In genomic region chr19:45218426-45218825, GRCh38 we compare ENCODE assay signal across 26 cellular contexts. TPM values are rescaled to one million over a fixed set of nuclear protein-coding genes. Genes with fewer than 3 reads are reported as not detected.
DNase-seq lines count a peak whose midpoint lies in the region; ATAC-seq, FAIRE-seq and TF ChIP-seq lines count a peak whose summit lies in the region.
"Had no signal": no experiment of that assay in that cellular context is flagged by ENCODE, and none has a peak within 500 bp of the region (broad histone marks: within the 10 kb centered on the region; RNA-seq: fewer than 3 reads in every experiment).

No MANE protein-coding gene starts in this region.

- no peak overlapping the region for H3K27ac ChIP-seq in HUES64 (ENCODE audit: low read depth, low read length)
- H3K27ac ChIP-seq in endothelial cell of umbilical vein (ENCODE audit: insufficient read depth, low read depth, low read length), result no peak overlapping the region
- H3K27ac ChIP-seq in gastrocnemius medialis, result no peak overlapping the region
- H3K27ac ChIP-seq: HL-60, SJCRH30 had no signal

- peak; percentile 55 for FAIRE-seq in endothelial cell of umbilical vein (lab: Jason Lieb, UNC)
- FAIRE-seq: GM12892 had no signal

- peak overlapping the region; percentile 51; the same call in 1 of the 2 replicates for H3K4me3 ChIP-seq in HUES64 (ENCODE audit: low read length)
- H3K4me3 ChIP-seq in endothelial cell of umbilical vein (replicated peaks in 1 of 3; ENCODE audit: insufficient read depth in 1 of 3, low read depth in 1 of 3, low read length in 3 of 3), result no peak overlapping the region
- no peak overlapping the region for H3K4me3 ChIP-seq in gastrocnemius medialis
- H3K4me3 ChIP-seq: SJCRH30 had no signal

- H2AFZ ChIP-seq in endothelial cell of umbilical vein (ENCODE audit: low read depth, low read length), result no peak overlapping the region

- dilution Hi-C loops in endothelial cell of umbilical vein (cut with MboI; ENCODE audit: extremely low pct_ligation_motif_present, low sequenced_read_pairs), result no loop called here

- no peak overlapping the region for H3K27ac Mint-ChIP-seq in nephron progenitor cell

- H3K9ac ChIP-seq in HUES64 (ENCODE audit: low read depth, low read length) (no peak overlapping the region), endothelial cell of umbilical vein (replicated peaks; ENCODE audit: extremely low read depth, insufficient read depth, low read length) (no peak overlapping the region)

- H3K9me3 ChIP-seq in HUES64 (ENCODE audit: insufficient read depth, low read depth, low read length) (no peaks in the 10 kb centered on the region), endothelial cell of umbilical vein (replicated peaks; ENCODE audit: control insufficient read depth, insufficient read depth, low read length) (no peaks in the 10 kb centered on the region), gastrocnemius medialis (no peaks in the 10 kb centered on the region)
- H3K9me3 ChIP-seq: Caco-2, SJCRH30 had no signal

- peaks cover 95% of the 10 kb centered on the region for H3K27me3 Mint-ChIP-seq in nephron progenitor cell (ENCODE audit: low read depth, poor library complexity)

- peaks cover 59% of the 10 kb centered on the region for H3K4me1 Mint-ChIP-seq in nephron progenitor cell

- peaks cover 5% of the 10 kb centered on the region for H3K36me3 Mint-ChIP-seq in nephron progenitor cell (ENCODE audit: low read depth)
- H3K36me3 Mint-ChIP-seq: CD4-positive, alpha-beta memory T cell had no signal

- H3K9me3 Mint-ChIP-seq in nephron progenitor cell, result peaks cover 3% of the 10 kb centered on the region
- H3K9me3 Mint-ChIP-seq: CD4-positive, alpha-beta memory T cell had no signal

- ATAC-seq in gastrocnemius medialis, result no peak
- no peak for ATAC-seq in GM18861 (IDR thresholded peaks at IDR 0.05; ENCODE audit: unreplicated experiment)
- ATAC-seq: Panc1 had no signal

- WGBS in HUES64, result 70% methylated on average over 4 of the region's 4 CpGs

- H3K4me2 ChIP-seq in endothelial cell of umbilical vein (ENCODE audit: insufficient read depth, low read length), result no peak overlapping the region

- TF ChIP-seq POLR2A in endothelial cell of umbilical vein (IDR thresholded peaks at IDR 0.05; ENCODE audit: low read depth, low read length) (no peak), gastrocnemius medialis (IDR thresholded peaks at IDR 0.05) (no peak)

- DNase-seq in GM10266 (ENCODE audit: extremely low spot score), result peak; percentile 4
- DNase-seq in endothelial cell of umbilical vein (ENCODE audit: low read depth, low spot score), result no peak
- DNase-seq in nephron progenitor cell, result no peak
- DNase-seq in effector CD4-positive, alpha-beta T cell, result no peak
- DNase-seq in gastrocnemius medialis, result no peak
- no peak for DNase-seq in HCEC 1CT
- DNase-seq: Caco-2; CD4-positive, alpha-beta memory T cell; DMS 273 treated with DMSO at 0.1 percent for 48 hours; DMS79 treated with DMSO at 0.1 percent for 48 hours; IMR-90; MV-4-11; NCI-H1105 treated with DMSO at 0.1 percent for 48 hours; NCI-H2029 treated with DMSO at 0.1 percent for 48 hours; NCI-H226; NCI-H510A treated with DMSO at 0.1 percent for 48 hours; NCI-H774; NK-92 treated with Interleukin-12 subunit alpha and Interleukin-12 subunit beta, amount 100 ng/mL, for 24 hours; SJCRH30 had no signal

- no peaks in the 10 kb centered on the region for H4K20me1 ChIP-seq in endothelial cell of umbilical vein (replicated peaks; ENCODE audit: control insufficient read depth, extremely low read depth, insufficient read depth, low read length)

- peaks cover 36% of the 10 kb centered on the region for H3K27me3 ChIP-seq in HUES64 (ENCODE audit: insufficient read depth, low read length)
- H3K27me3 ChIP-seq in endothelial cell of umbilical vein (ENCODE audit: control insufficient read depth in 2 of 2, insufficient read depth in 2 of 2, low read length in 2 of 2), result no peaks in the 10 kb centered on the region
- H3K27me3 ChIP-seq in gastrocnemius medialis, result peaks cover 24 to 42% (median 40%) of the 10 kb centered on the region in 3 donors

- POLR2A ChIA-PET in endothelial cell of umbilical vein (lab: Charles Lee), result no interaction called here

- intact Hi-C loops in endothelial cell of umbilical vein (cut with micrococcal nuclease), result no loop called here
- intact Hi-C loops in gastrocnemius medialis (cut with DNase I; ENCODE audit: low total_unique reads), result no loop called here

- no peaks in the 10 kb centered on the region for H3K79me2 ChIP-seq in endothelial cell of umbilical vein (ENCODE audit: control insufficient read depth, insufficient read depth, low read length)

- no TSS peak for BruUV-seq in endothelial cell of umbilical vein (replicated peaks; lab: Mats Ljungman, UMichigan)

- in situ Hi-C loops in gastrocnemius medialis (cut with MboI; ENCODE audit: low sequenced_read_pairs in 4 of 4), result no loop called here

- TF ChIP-seq CTCF in GM10266 (IDR thresholded peaks at IDR 0.05; ENCODE audit: control insufficient read depth, insufficient read depth, low read depth, missing control alignments), result no peak
- TF ChIP-seq CTCF in endothelial cell of umbilical vein (IDR thresholded peaks at IDR 0.05; ENCODE audit: extremely low read depth in 1 of 2, insufficient read depth in 1 of 2, low read depth in 1 of 2, low read length in 2 of 2), result no peak
- no peak for TF ChIP-seq CTCF in nephron progenitor cell (IDR thresholded peaks at IDR 0.05)
- no peak for TF ChIP-seq CTCF in gastrocnemius medialis (IDR thresholded peaks at IDR 0.05 in 4 of 5, conservative IDR thresholded peaks at IDR 0.05 in 1 of 5)

- no peaks in the 10 kb centered on the region for H3K36me3 ChIP-seq in HUES64 (ENCODE audit: insufficient read depth, low read length)
- H3K36me3 ChIP-seq in endothelial cell of umbilical vein (ENCODE audit: control insufficient read depth in 2 of 2, extremely low read depth in 1 of 2, insufficient read depth in 2 of 2, low read length in 2 of 2), result no peaks in the 10 kb centered on the region
- H3K36me3 ChIP-seq in gastrocnemius medialis, result no peaks in the 10 kb centered on the region
- H3K36me3 ChIP-seq: SJCRH30 had no signal

- no peaks in the 10 kb centered on the region for H3K9me1 ChIP-seq in endothelial cell of umbilical vein (replicated peaks; ENCODE audit: control insufficient read depth, extremely low read depth, insufficient read depth, low read length)

- CTCF ChIA-PET in endothelial cell of umbilical vein (lab: Charles Lee), result no interaction called here

- H3K4me1 ChIP-seq in HUES64 (ENCODE audit: insufficient read depth, low read length) (peaks cover 7% of the 10 kb centered on the region; the same call in 1 of the 2 replicates), endothelial cell of umbilical vein (ENCODE audit: control insufficient read depth, extremely low read depth, insufficient read depth, low read length) (peaks cover 18% of the 10 kb centered on the region), gastrocnemius medialis (no peaks in the 10 kb centered on the region)
- H3K4me1 ChIP-seq: Caco-2, SJCRH30 had no signal

- peak overlapping the region; percentile 55 for H3K4me3 Mint-ChIP-seq in nephron progenitor cell
- H3K4me3 Mint-ChIP-seq: CD4-positive, alpha-beta memory T cell had no signal

RNA-seq across cellular contexts. Expression of gene EXOC3L2, which starts 26.8 kb away (rescaled TPM):
- 1.0 TPM for polyA plus RNA-seq in HUES64 (2013, experiment 1 of 2)
- polyA plus RNA-seq in HUES64 (2013, experiment 2 of 2), result 1.9 TPM
- 0.66 and 1.2 TPM in 2 replicates for total RNA-seq in endothelial cell of umbilical vein
- polyA plus RNA-seq in endothelial cell of umbilical vein, result 1.7 and 1.8 TPM in 2 replicates
- 1.1 and 1.2 TPM in 2 replicates for polyA plus RNA-seq in endothelial cell of umbilical vein (2011; cell fraction: cytosol; rRNA removed)
- polyA plus RNA-seq in endothelial cell of umbilical vein (2011; cell fraction: nucleus; rRNA removed), result 1.1 and 1.6 TPM in 2 replicates
- 0.08 and 0.23 TPM in 2 replicates for polyA plus RNA-seq in endothelial cell of umbilical vein (2012)
- polyA minus RNA-seq in endothelial cell of umbilical vein, result 0.62 and 1.00 TPM in 2 replicates
- not detected for polyA minus RNA-seq in endothelial cell of umbilical vein (2011; cell fraction: cytosol; rRNA and poly(A)+ RNA removed)
- 0.43 TPM in 2 replicates for polyA minus RNA-seq in endothelial cell of umbilical vein (2011; cell fraction: nucleus; rRNA and poly(A)+ RNA removed)
- total RNA-seq in gastrocnemius medialis, result under 1 TPM in 2 of 4 donors, not detected in 2; 0.46 to 0.55 TPM
- total RNA-seq: Caco-2; CD4-positive, alpha-beta memory T cell; HT-29; IMR-90; M059J; SJCRH30 had no signal
- polyA plus RNA-seq: CD4-positive, alpha-beta memory T cell had no signal

RNA-seq across cellular contexts. Expression of gene MARK4, which starts 32.6 kb away (rescaled TPM):
- polyA plus RNA-seq in HUES64 (2013, experiment 1 of 2), result 20.5 TPM
- 28.8 TPM for polyA plus RNA-seq in HUES64 (2013, experiment 2 of 2)
- total RNA-seq in endothelial cell of umbilical vein, result 50.0 and 51.6 TPM in 2 replicates
- polyA plus RNA-seq in endothelial cell of umbilical vein, result 13.9 and 14.4 TPM in 2 replicates
- 20.8 and 21.0 TPM in 2 replicates for polyA plus RNA-seq in endothelial cell of umbilical vein (2011; cell fraction: cytosol; rRNA removed)
- 30.4 and 41.3 TPM in 2 replicates for polyA plus RNA-seq in endothelial cell of umbilical vein (2011; cell fraction: nucleus; rRNA removed)
- 45.3 and 54.7 TPM in 2 replicates for polyA plus RNA-seq in endothelial cell of umbilical vein (2012)
- polyA minus RNA-seq in endothelial cell of umbilical vein, result 26.0 and 31.8 TPM in 2 replicates
- 3.9 TPM for polyA minus RNA-seq in endothelial cell of umbilical vein (2011; cell fraction: cytosol; rRNA and poly(A)+ RNA removed)
- 17.4 and 27.3 TPM in 2 replicates for polyA minus RNA-seq in endothelial cell of umbilical vein (2011; cell fraction: nucleus; rRNA and poly(A)+ RNA removed)
- 10 to 100 TPM; 12.2 to 42.5 (median 22.1) TPM for total RNA-seq in gastrocnemius medialis

RNA-seq across cellular contexts. Expression of gene BLOC1S3, which starts 39.8 kb away (rescaled TPM):
- polyA plus RNA-seq in HUES64 (2013, experiment 1 of 2), result 3.2 TPM
- polyA plus RNA-seq in HUES64 (2013, experiment 2 of 2), result 4.2 TPM
- total RNA-seq in endothelial cell of umbilical vein (11.7 and 17.4 TPM in 2 replicates), gastrocnemius medialis (10 to 100 TPM in 1 of 4 donors, 1 to 10 TPM in 3; 1.9 to 14.9 (median 5.8) TPM)
- polyA plus RNA-seq in endothelial cell of umbilical vein, result 13.6 and 13.8 TPM in 2 replicates
- polyA plus RNA-seq in endothelial cell of umbilical vein (2011; cell fraction: cytosol; rRNA removed), result 5.6 and 6.2 TPM in 2 replicates
- polyA plus RNA-seq in endothelial cell of umbilical vein (2011; cell fraction: nucleus; rRNA removed), result 4.0 and 4.1 TPM in 2 replicates
- polyA plus RNA-seq in endothelial cell of umbilical vein (2012), result 7.0 and 9.0 TPM in 2 replicates
- polyA minus RNA-seq in endothelial cell of umbilical vein, result 12.8 and 14.4 TPM in 2 replicates
- 5.1 TPM for polyA minus RNA-seq in endothelial cell of umbilical vein (2011; cell fraction: cytosol; rRNA and poly(A)+ RNA removed)
- polyA minus RNA-seq in endothelial cell of umbilical vein (2011; cell fraction: nucleus; rRNA and poly(A)+ RNA removed), result 2.8 and 4.6 TPM in 2 replicates

RNA-seq across cellular contexts. Expression of gene TRAPPC6A, which starts 40.4 kb away (rescaled TPM):
- polyA plus RNA-seq in HUES64 (2013, experiment 1 of 2), result 20.2 TPM
- 27.0 TPM for polyA plus RNA-seq in HUES64 (2013, experiment 2 of 2)
- total RNA-seq in endothelial cell of umbilical vein (12.6 and 18.1 TPM in 2 replicates), gastrocnemius medialis (10 to 100 TPM; 18.4 to 29.2 (median 24.8) TPM)
- 45.4 and 46.6 TPM in 2 replicates for polyA plus RNA-seq in endothelial cell of umbilical vein
- polyA plus RNA-seq in endothelial cell of umbilical vein (2011; cell fraction: cytosol; rRNA removed), result 27.9 and 33.7 TPM in 2 replicates
- polyA plus RNA-seq in endothelial cell of umbilical vein (2011; cell fraction: nucleus; rRNA removed), result 10.1 and 11.3 TPM in 2 replicates
- 13.5 and 28.7 TPM in 2 replicates for polyA plus RNA-seq in endothelial cell of umbilical vein (2012)
- 3.4 and 5.6 TPM in 2 replicates for polyA minus RNA-seq in endothelial cell of umbilical vein
- 1.8 TPM for polyA minus RNA-seq in endothelial cell of umbilical vein (2011; cell fraction: cytosol; rRNA and poly(A)+ RNA removed)
- polyA minus RNA-seq in endothelial cell of umbilical vein (2011; cell fraction: nucleus; rRNA and poly(A)+ RNA removed), result 0.96 TPM in 2 replicates

RNA-seq across cellular contexts. Expression of gene NKPD1, which starts 57.6 kb away (rescaled TPM):
- not detected for polyA plus RNA-seq in HUES64 (2013, experiment 1 of 2)
- 0.19 TPM for polyA plus RNA-seq in HUES64 (2013, experiment 2 of 2)
- not detected in 2 replicates for total RNA-seq in endothelial cell of umbilical vein
- polyA plus RNA-seq in endothelial cell of umbilical vein, result 0.04 and 0.05 TPM in 2 replicates
- polyA plus RNA-seq in endothelial cell of umbilical vein (2011; cell fraction: cytosol; rRNA removed), result 0.03 and 0.04 TPM in 2 replicates
- 0.12 and 0.28 TPM in 2 replicates for polyA plus RNA-seq in endothelial cell of umbilical vein (2011; cell fraction: nucleus; rRNA removed)
- polyA plus RNA-seq in endothelial cell of umbilical vein (2012), result 0.07 TPM in 2 replicates
- polyA minus RNA-seq in endothelial cell of umbilical vein, result 0.08 and 0.12 TPM in 2 replicates
- polyA minus RNA-seq in endothelial cell of umbilical vein (2011; cell fraction: cytosol; rRNA and poly(A)+ RNA removed), result not detected
- polyA minus RNA-seq in endothelial cell of umbilical vein (2011; cell fraction: nucleus; rRNA and poly(A)+ RNA removed), result 0.14 and 0.19 TPM in 2 replicates
- under 1 TPM in 1 of 4 donors, not detected in 3; 0.16 TPM for total RNA-seq in gastrocnemius medialis
- total RNA-seq: M059J, SJCRH30 had no signal
